ENCODE assay signal across 1 cellular context in the genomic region with DNA sequence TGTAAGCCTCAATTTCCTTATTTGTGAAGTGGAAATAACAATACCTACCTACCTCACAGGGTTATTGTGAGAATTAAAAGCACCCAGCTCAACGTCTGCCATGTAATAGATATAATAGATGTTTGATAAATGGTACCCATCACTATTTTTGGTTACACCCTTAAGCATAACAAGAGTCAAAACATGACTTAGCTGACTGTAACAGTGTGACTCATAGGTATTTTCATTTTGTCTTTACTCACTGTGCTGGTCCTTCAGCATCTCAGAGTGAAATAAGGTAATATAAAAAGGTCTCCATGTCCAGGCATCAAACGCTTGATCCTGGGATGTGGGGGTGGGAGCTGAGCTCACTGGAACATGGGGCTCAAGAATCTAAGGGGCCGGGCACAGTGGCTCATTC.
TF ChIP-seq lines count a peak whose summit lies in the region.

No MANE protein-coding gene starts in this region.

TF ChIP-seq in HEK293, 187 proteins besides CTCF, POLR2A, EP300 and RAD21:
- TF ChIP-seq ZNF664 (tag by site-specific recombination; IDR thresholded peaks at IDR 0.05): peak; percentile 77; the same call in 1 of the 2 replicates
- TF ChIP-seq SP7 (tag by site-specific recombination; IDR thresholded peaks at IDR 0.05): no peak
